In the genomic region with DNA sequence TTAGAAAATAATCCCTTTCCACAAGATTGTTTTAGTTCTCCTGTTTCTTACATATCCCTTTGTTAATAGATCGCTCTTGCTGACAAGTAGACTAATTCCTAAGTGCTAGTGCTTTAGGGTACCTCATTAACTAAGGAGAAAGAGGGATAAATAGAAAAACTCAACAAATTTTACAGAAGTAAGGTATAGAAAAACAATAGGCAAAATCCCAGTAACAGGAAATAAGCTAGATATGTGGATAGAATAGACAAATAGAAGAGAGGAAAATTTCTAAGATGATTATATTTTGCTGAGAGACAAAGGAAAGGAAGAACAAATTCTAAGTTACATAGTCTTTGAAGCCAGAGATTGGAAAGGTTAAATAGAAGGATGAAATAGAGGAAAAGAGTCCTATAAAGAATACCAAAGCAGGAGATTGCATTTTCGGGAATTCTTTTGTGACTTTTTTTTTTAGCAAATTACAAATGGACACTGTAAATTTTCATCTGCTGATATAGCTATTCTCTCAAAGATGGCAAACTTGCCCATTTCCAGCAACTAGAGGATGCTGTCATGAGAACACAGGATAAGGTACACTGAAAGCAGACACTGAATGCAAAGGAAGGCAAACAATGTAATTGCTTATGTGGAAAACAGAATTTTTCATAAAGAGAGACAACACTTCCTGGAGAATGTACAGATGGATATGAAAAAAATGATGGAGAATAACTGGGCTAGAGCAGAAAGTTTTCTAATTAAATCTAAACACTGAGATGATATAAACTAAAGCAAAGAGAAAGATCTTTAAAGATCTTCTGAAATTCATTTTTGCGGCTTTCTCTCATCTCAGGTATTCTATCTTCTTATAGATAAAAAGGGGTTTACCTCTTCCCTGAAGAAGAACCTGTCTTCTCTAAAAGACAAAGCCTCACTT, we compare ENCODE assay signal across 1 cellular context.
TF ChIP-seq lines count a peak whose summit lies in the region.

No MANE protein-coding gene starts in this region.

TF ChIP-seq in IMR-90, 13 proteins besides CTCF, POLR2A, EP300 and RAD21:
- TF ChIP-seq RCOR1 (IDR thresholded peaks at IDR 0.05; ENCODE audit: insufficient replicate concordance, low read length) (no peak), FOS (IDR thresholded peaks at IDR 0.05; ENCODE audit: low read depth, low read length) (no peak), CHD1 (IDR thresholded peaks at IDR 0.05; ENCODE audit: low read depth, low read length) (no peak), MXI1 (IDR thresholded peaks at IDR 0.05; ENCODE audit: borderline replicate concordance, low read depth, low read length) (no peak), BHLHE40 (IDR thresholded peaks at IDR 0.05; ENCODE audit: low read depth, low read length) (no peak), NFE2L2 (IDR thresholded peaks at IDR 0.05; ENCODE audit: low read depth, low read length) (no peak), RFX5 (IDR thresholded peaks at IDR 0.05; ENCODE audit: low read depth, low read length) (no peak), SMC3 (IDR thresholded peaks at IDR 0.05; ENCODE audit: low read depth, low read length) (no peak), CEBPB (IDR thresholded peaks at IDR 0.05; ENCODE audit: low read depth, low read length) (no peak), MAZ (IDR thresholded peaks at IDR 0.05; ENCODE audit: borderline replicate concordance, low read depth, low read length) (no peak), MAFK (IDR thresholded peaks at IDR 0.05; ENCODE audit: low read depth, low read length) (no peak)
- TF ChIP-seq, protein P1, sequence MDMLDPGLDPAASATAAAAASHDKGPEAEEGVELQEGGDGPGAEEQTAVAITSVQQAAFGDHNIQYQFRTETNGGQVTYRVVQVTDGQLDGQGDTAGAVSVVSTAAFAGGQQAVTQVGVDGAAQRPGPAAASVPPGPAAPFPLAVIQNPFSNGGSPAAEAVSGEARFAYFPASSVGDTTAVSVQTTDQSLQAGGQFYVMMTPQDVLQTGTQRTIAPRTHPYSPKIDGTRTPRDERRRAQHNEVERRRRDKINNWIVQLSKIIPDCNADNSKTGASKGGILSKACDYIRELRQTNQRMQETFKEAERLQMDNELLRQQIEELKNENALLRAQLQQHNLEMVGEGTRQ (IDR thresholded peaks at IDR 0.05; ENCODE audit: low read depth, low read length) = no peak
- TF ChIP-seq, protein P2, sequence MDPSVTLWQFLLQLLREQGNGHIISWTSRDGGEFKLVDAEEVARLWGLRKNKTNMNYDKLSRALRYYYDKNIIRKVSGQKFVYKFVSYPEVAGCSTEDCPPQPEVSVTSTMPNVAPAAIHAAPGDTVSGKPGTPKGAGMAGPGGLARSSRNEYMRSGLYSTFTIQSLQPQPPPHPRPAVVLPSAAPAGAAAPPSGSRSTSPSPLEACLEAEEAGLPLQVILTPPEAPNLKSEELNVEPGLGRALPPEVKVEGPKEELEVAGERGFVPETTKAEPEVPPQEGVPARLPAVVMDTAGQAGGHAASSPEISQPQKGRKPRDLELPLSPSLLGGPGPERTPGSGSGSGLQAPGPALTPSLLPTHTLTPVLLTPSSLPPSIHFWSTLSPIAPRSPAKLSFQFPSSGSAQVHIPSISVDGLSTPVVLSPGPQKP (IDR thresholded peaks at IDR 0.05; ENCODE audit: borderline replicate concordance, low read depth, low read length) = no peak
